ENCODE assay signal across 8 cellular contexts in the genomic region with DNA sequence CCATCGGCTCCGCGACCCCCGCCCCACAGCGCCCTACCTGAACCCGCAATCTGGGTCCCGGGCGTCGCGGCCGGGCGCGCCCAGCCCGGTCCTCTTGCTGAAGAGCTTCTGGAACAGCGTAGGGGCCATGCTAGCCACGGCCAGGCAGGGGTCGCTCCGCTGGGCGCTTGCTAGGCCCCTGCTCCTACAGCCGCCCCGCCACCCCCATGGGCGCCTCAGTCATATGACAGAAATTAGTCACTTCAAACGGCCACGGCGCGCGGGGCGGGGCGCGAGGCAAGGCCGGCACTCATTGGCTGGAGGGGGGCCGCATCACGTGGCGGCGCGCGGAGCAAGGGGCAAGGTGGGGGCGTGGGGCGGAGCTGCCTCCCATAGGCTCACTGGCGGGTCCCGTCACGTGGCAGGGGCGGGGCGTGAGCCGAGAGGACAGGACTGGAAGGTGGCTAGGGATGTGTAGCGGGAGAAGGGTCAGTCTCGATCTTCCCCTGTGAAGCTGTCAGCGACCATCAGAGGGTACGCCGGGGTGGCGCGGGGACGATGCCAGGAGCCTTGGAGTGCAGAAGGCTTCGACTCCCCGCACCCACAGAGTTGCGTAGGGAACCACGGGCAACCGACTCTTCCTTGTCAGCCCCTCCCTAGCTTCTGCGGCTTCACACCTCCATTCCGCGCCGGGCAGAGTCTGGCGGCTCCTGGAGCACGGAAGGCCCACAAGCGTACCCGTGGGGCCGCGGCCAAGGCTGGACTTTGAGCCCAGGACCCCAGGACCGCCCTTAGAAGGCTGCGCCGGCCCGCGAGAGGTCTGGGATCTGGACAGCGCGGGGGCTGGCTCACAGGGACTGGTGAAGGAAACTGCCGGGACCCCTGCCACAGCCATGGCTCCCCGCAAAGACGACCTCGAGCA. TPM values are rescaled to one million over a fixed set of nuclear protein-coding genes. Genes with fewer than 3 reads are reported as not detected.
DNase-seq lines count a peak whose midpoint lies in the region; ATAC-seq, FAIRE-seq and TF ChIP-seq lines count a peak whose summit lies in the region.

A gene (minus strand): TSS at position 225 of the 901 bp plus-strand sequence. CDS start 96 bp downstream, at position 129.

- peak; percentile 87 for ATAC-seq in GM18520 (IDR thresholded peaks at IDR 0.05; ENCODE audit: unreplicated experiment)
- ATAC-seq in HG03064 (IDR thresholded peaks at IDR 0.05; ENCODE audit: low read depth, unreplicated experiment) = peak; percentile 90
- ATAC-seq in body of pancreas = peak; percentile 97
- peak; percentile 83 to 85 for ATAC-seq in gastrocnemius medialis

- TF ChIP-seq POLR2A in body of pancreas (IDR thresholded peaks at IDR 0.05) (peak; percentile 88 to 95 (median 92)), gastrocnemius medialis (IDR thresholded peaks at IDR 0.05) (peak; percentile 100)

- H3K27me3 ChIP-seq in body of pancreas (no peaks in the 10 kb centered on the region), gastrocnemius medialis (no peaks in the 10 kb centered on the region)

- no peaks in the 10 kb centered on the region for H3K36me3 ChIP-seq in body of pancreas (replicated peaks in 1 of 2; ENCODE audit: insufficient read depth in 1 of 2, low read depth in 2 of 2)
- H3K36me3 ChIP-seq in gastrocnemius medialis = no peaks in the 10 kb centered on the region

- H3K4me3 ChIP-seq in body of pancreas = peak within 1 kb of the TSS; percentile 75 to 86
- peak within 1 kb of the TSS; percentile 84 to 93 (median 90) for H3K4me3 ChIP-seq in gastrocnemius medialis

- TF ChIP-seq CTCF in 22Rv1 (IDR thresholded peaks at IDR 0.05) = no peak
- peak in 2 of 7 experiments; percentile 10 to 26 for TF ChIP-seq CTCF in body of pancreas (IDR thresholded peaks at IDR 0.05)
- TF ChIP-seq CTCF in gastrocnemius medialis (IDR thresholded peaks at IDR 0.05 in 4 of 5, conservative IDR thresholded peaks at IDR 0.05 in 1 of 5) = peak in 2 of 5 experiments; percentile 2 to 27

- FAIRE-seq in TTC549 (lab: Jason Lieb, UNC) = peak; percentile 13

- intact Hi-C loops in body of pancreas (cut with DNase I) (no loop called here), gastrocnemius medialis (cut with DNase I; ENCODE audit: low total_unique reads) (loop anchor here (1.0 to 2.0 kb wide), 3 partner anchors 125 to 632 kb away; a partner anchor contains a TSS)

- peak within 1 kb of the TSS; percentile 77 for H3K27ac ChIP-seq in 22Rv1
- peak within 1 kb of the TSS; percentile 97 to 99 (median 98) for H3K27ac ChIP-seq in body of pancreas
- peak within 1 kb of the TSS; percentile 99 for H3K27ac ChIP-seq in gastrocnemius medialis

- DNase-seq in NCI-H2107 treated with DMSO at 0.1 percent for 48 hours (lab: John Stamatoyannopoulos, UW; ENCODE audit: unreplicated experiment) (peak; percentile 67), body of pancreas (peak; percentile 98 to 99 (median 99)), iPS DF 4.7 (ENCODE audit: extremely low read depth, low spot score) (peak; percentile 76), gastrocnemius medialis (peak; percentile 100)

- in situ Hi-C loops in gastrocnemius medialis (cut with MboI; ENCODE audit: low sequenced_read_pairs in 4 of 4) = loop anchor here in 3 of 4 donors (5.0 to 10.0 kb wide), 2 partner anchors 162 to 165 kb away; a partner anchor contains a TSS

- peaks cover 30% of the 10 kb centered on the region for H3K4me1 ChIP-seq in body of pancreas
- peaks cover 39 to 45% of the 10 kb centered on the region in 2 donors for H3K4me1 ChIP-seq in gastrocnemius medialis

- 0 to 1% methylated on average over 15 to 71 of the region's 79 CpGs for WGBS in body of pancreas, 2 donors

- H3K9me3 ChIP-seq in body of pancreas = no peaks in the 10 kb centered on the region
- H3K9me3 ChIP-seq in gastrocnemius medialis = no peaks in the 10 kb centered on the region

RNA-seq across cellular contexts. Expression of the gene that starts here (rescaled TPM):
- total RNA-seq in body of pancreas (10 to 100 TPM; 20.5 to 35.9 TPM), gastrocnemius medialis (10 to 100 TPM; 53.9 to 84.7 (median 66.9) TPM)

Comparison
In these comparisons a context has a peak if more than half of its experiments do, and no peak if none do; other contexts are left out.
1. Peak in every context shown above with its lines: DNase-seq, ATAC-seq, H3K4me3 ChIP-seq and H3K27ac ChIP-seq.